Comparison of ENCODE assay signal across 8 cellular contexts in the genomic region with DNA sequence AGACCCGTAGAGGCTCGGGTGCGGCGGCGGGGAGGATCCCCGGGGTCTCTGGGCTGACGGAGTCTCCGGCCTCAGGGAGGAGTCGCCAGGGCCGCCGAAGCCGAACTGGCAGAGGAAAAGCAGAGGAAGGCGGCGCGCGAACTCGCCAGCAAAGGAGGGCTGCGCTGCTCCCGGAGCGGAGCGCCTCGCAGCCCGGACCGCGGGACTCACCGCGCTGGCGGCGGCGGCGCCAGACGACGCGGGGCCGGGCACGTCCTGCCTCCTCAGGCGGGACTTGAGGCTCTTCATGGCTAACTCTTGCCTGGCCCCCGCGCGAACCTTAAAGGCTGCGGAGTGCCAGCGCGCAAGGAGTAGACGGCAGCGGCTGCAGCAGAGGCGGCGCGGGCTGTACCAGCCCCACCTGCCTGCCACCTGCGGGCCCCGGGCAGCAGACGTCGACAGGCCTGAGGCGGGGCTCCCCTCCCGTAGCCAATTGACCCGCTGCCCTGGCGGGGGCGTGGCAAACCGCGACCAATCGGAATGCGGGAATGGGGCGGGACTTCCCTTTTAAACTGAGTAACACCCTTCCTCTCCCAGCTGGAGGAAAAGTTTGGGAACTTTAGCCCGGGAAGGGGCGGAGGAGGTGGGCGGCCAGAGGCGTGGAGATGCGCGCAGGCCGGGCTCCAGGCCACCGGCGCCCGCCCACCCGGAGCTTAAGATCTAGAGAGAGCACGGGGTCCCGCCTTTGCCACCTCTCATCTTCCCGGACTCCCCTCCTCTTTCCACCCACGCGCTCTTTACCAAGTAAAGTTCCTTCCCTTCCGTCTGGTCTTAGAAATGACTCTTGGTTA. TPM values are rescaled to one million over a fixed set of nuclear protein-coding genes. Genes with fewer than 3 reads are reported as not detected.
DNase-seq lines count a peak whose midpoint lies in the region; ATAC-seq and TF ChIP-seq lines count a peak whose summit lies in the region.

Gene UACA (minus strand): TSS at position 439 of the 830 bp plus-strand sequence. CDS start 151 bp downstream, at position 288.

- BruUV-seq in Caco-2 (replicated peaks; lab: Mats Ljungman, UMichigan) = no TSS peak

- CTCF ChIA-PET in Caco-2 (lab: Charles Lee) = interaction anchor here (0.6 to 1.0 kb wide), 3 partner anchors 41 to 804 kb away, joined by 3 to 4 read pairs (median 3); no protein-coding TSS in a partner anchor
- CTCF ChIA-PET in naive thymus-derived CD4-positive, alpha-beta T cell (lab: Charles Lee) = no interaction called here

- TF ChIP-seq CTCF in Caco-2 (IDR thresholded peaks at IDR 0.05; ENCODE audit: insufficient read depth in 1 of 2, low read depth in 1 of 2, low read length in 1 of 2, severe bottlenecking in 1 of 2, unreplicated experiment in 1 of 2) (no peak), fibroblast of pulmonary artery (IDR thresholded peaks at IDR 0.05; ENCODE audit: low read length, missing control alignments) (no peak)

- intact Hi-C loops in Caco-2 (cut with micrococcal nuclease; ENCODE audit: unreplicated experiment) = loop anchor here (1.0 to 2.0 kb wide), 3 partner anchors 17 to 49 kb away; no protein-coding TSS in a partner anchor
- intact Hi-C loops in naive thymus-derived CD4-positive, alpha-beta T cell (cut with micrococcal nuclease) = no loop called here

- no peaks in the 10 kb centered on the region for H3K27me3 ChIP-seq in Caco-2 (replicated peaks; ENCODE audit: control insufficient read depth, insufficient read depth, low read length)
- peaks cover 7 to 23% of the 10 kb centered on the region in 2 donors for H3K27me3 ChIP-seq in naive thymus-derived CD4-positive, alpha-beta T cell (ENCODE audit: control insufficient read depth in 2 of 2, insufficient read depth in 2 of 2, low read length in 2 of 2)

- H3K27ac ChIP-seq in naive thymus-derived CD4-positive, alpha-beta T cell (ENCODE audit: low read depth, low read length) = no peak within 1 kb of the TSS

- no peaks in the 10 kb centered on the region for H3K9me3 Mint-ChIP-seq in Caco-2 (ENCODE audit: unreplicated experiment)
- peaks cover 0 to 3% (median 0%) of the 10 kb centered on the region in 11 donors for H3K9me3 Mint-ChIP-seq in naive thymus-derived CD4-positive, alpha-beta T cell
- H3K9me3 Mint-ChIP-seq in stimulated activated effector memory CD8-positive, alpha-beta T cell treated with anti-CD3 and anti-CD28 coated beads, Interleukin-12 subunit alpha, Interleukin-12 subunit beta, amount 100 ng/mL, for 72 hours = no peaks in the 10 kb centered on the region

- H3K36me3 ChIP-seq in Caco-2 (ENCODE audit: control insufficient read depth, insufficient read depth, low read length) = no peaks in the 10 kb centered on the region
- H3K36me3 ChIP-seq in naive thymus-derived CD4-positive, alpha-beta T cell (ENCODE audit: control insufficient read depth in 2 of 3, insufficient read depth in 3 of 3, low read length in 3 of 3) = no peaks in the 10 kb centered on the region

- no peaks in the 10 kb centered on the region for H3K27me3 Mint-ChIP-seq in Caco-2 (ENCODE audit: insufficient read depth, unreplicated experiment)
- H3K27me3 Mint-ChIP-seq in naive thymus-derived CD4-positive, alpha-beta T cell = peaks cover 39 to 68% (median 46%) of the 10 kb centered on the region in 5 donors

- peak within 1 kb of the TSS; percentile 93 for H3K27ac Mint-ChIP-seq in Caco-2 (ENCODE audit: unreplicated experiment)
- peak within 1 kb of the TSS in 5 of 9 donors; percentile 3 to 78 (median 68) for H3K27ac Mint-ChIP-seq in naive thymus-derived CD4-positive, alpha-beta T cell
- no peak within 1 kb of the TSS for H3K27ac Mint-ChIP-seq in stimulated activated effector memory CD8-positive, alpha-beta T cell treated with anti-CD3 and anti-CD28 coated beads, Interleukin-12 subunit alpha, Interleukin-12 subunit beta, amount 100 ng/mL, for 72 hours

- H3K4me1 ChIP-seq in Caco-2 = peaks cover 54% of the 10 kb centered on the region
- peaks cover 6 to 18% of the 10 kb centered on the region in 2 donors for H3K4me1 ChIP-seq in naive thymus-derived CD4-positive, alpha-beta T cell (ENCODE audit: control insufficient read depth in 2 of 2, insufficient read depth in 2 of 2, low read length in 2 of 2)

- H3K4me3 Mint-ChIP-seq in Caco-2 (ENCODE audit: unreplicated experiment) = peak within 1 kb of the TSS; percentile 89
- H3K4me3 Mint-ChIP-seq in naive thymus-derived CD4-positive, alpha-beta T cell = peak within 1 kb of the TSS; percentile 81 to 97 (median 90)
- H3K4me3 Mint-ChIP-seq in stimulated activated effector memory CD8-positive, alpha-beta T cell treated with anti-CD3 and anti-CD28 coated beads, Interleukin-12 subunit alpha, Interleukin-12 subunit beta, amount 100 ng/mL, for 72 hours = peak within 1 kb of the TSS; percentile 74

- peaks cover 37% of the 10 kb centered on the region for H3K4me1 Mint-ChIP-seq in Caco-2 (ENCODE audit: low read depth, unreplicated experiment)
- H3K4me1 Mint-ChIP-seq in naive thymus-derived CD4-positive, alpha-beta T cell = peaks cover 5 to 25% (median 20%) of the 10 kb centered on the region in 7 donors
- H3K4me1 Mint-ChIP-seq in stimulated activated effector memory CD8-positive, alpha-beta T cell treated with anti-CD3 and anti-CD28 coated beads, Interleukin-12 subunit alpha, Interleukin-12 subunit beta, amount 100 ng/mL, for 72 hours = peaks cover 13% of the 10 kb centered on the region

- no peaks in the 10 kb centered on the region for H3K9me3 ChIP-seq in Caco-2
- no peaks in the 10 kb centered on the region for H3K9me3 ChIP-seq in naive thymus-derived CD4-positive, alpha-beta T cell (ENCODE audit: control insufficient read depth in 2 of 3, low read length in 3 of 3)

- DNase-seq in Caco-2 (peak; percentile 98 to 99), RPMI7951 (ENCODE audit: low read depth) (peak; percentile 97), activated gamma-delta T cell (lab: John Stamatoyannopoulos, UW) (peak; percentile 18), fibroblast of pulmonary artery (ENCODE audit: low read depth) (peak; percentile 97)
- peak; percentile 78 for DNase-seq in Jurkat, Clone E6-1 (ENCODE audit: low read depth, low spot score)
- peak; percentile 45 to 81 (median 59) for DNase-seq in naive thymus-derived CD4-positive, alpha-beta T cell
- peak; percentile 49 to 86 for DNase-seq in stimulated activated effector memory CD8-positive, alpha-beta T cell treated with anti-CD3 and anti-CD28 coated beads, Interleukin-12 subunit alpha, Interleukin-12 subunit beta, amount 100 ng/mL, for 72 hours (ENCODE audit: low spot score in 2 of 2)

- H3K4me3 ChIP-seq in Caco-2 (ENCODE audit: low read depth, low read length) (peak within 1 kb of the TSS; percentile 96), fibroblast of pulmonary artery (replicated peaks; ENCODE audit: low read depth, low read length) (peak within 1 kb of the TSS; percentile 85)
- H3K4me3 ChIP-seq in Jurkat, Clone E6-1 (ENCODE audit: low read length) = peak within 1 kb of the TSS; percentile 60
- H3K4me3 ChIP-seq in naive thymus-derived CD4-positive, alpha-beta T cell (ENCODE audit: low read length) = peak within 1 kb of the TSS; percentile 60

- peak; percentile 90 for ATAC-seq in GM21576 (IDR thresholded peaks at IDR 0.05; ENCODE audit: unreplicated experiment)
- peak; percentile 98 for ATAC-seq in naive thymus-derived CD4-positive, alpha-beta T cell
- ATAC-seq in stimulated activated effector memory CD8-positive, alpha-beta T cell treated with anti-CD3 and anti-CD28 coated beads, Interleukin-12 subunit alpha, Interleukin-12 subunit beta, amount 100 ng/mL, for 72 hours = peak; percentile 96

- POLR2A ChIA-PET in Caco-2 (lab: Charles Lee) = interaction anchor here (0.8 to 1.1 kb wide), 5 partner anchors 9 to 52 kb away, joined by 3 to 6 read pairs (median 3); no protein-coding TSS in a partner anchor
- POLR2A ChIA-PET in naive thymus-derived CD4-positive, alpha-beta T cell (lab: Charles Lee) = no interaction called here

- peaks cover 21% of the 10 kb centered on the region for H3K36me3 Mint-ChIP-seq in Caco-2 (ENCODE audit: insufficient read depth, unreplicated experiment)
- H3K36me3 Mint-ChIP-seq in naive thymus-derived CD4-positive, alpha-beta T cell = no peaks in the 10 kb centered on the region
- H3K36me3 Mint-ChIP-seq in stimulated activated effector memory CD8-positive, alpha-beta T cell treated with anti-CD3 and anti-CD28 coated beads, Interleukin-12 subunit alpha, Interleukin-12 subunit beta, amount 100 ng/mL, for 72 hours = no peaks in the 10 kb centered on the region

RNA-seq across cellular contexts. Expression of gene UACA, which starts in this region (rescaled TPM):
- total RNA-seq in Caco-2 (2022) = 120 and 141 TPM in 2 replicates
- 14.9 TPM for polyA plus RNA-seq in Jurkat, Clone E6-1 (2012; ENCODE audit: insufficient read depth, insufficient read length)
- total RNA-seq in RPMI7951 (2014; rRNA removed; shearing (Covaris generic)) = 47.0 and 56.8 TPM in 2 replicates
- 1 to 10 TPM in 2 of 5 experiments, under 1 TPM in 3; 0.14 to 2.1 (median 0.46) TPM for total RNA-seq in naive thymus-derived CD4-positive, alpha-beta T cell
- under 1 TPM in 1 of 2 donors, not detected in 1; 0.38 TPM for polyA plus RNA-seq in naive thymus-derived CD4-positive, alpha-beta T cell

Comparison
In these comparisons a context has a peak if more than half of its experiments do, and no peak if none do; other contexts are left out.
1. RNA of gene UACA (total RNA-seq): 120 to 141 TPM in Caco-2 and 47.0 to 56.8 TPM in RPMI7951; 0.14 to 2.1 TPM in naive thymus-derived CD4-positive, alpha-beta T cell; every median in the first group is over 10 times any median in the second.
2. DNase-seq: peak in every context shown above with its lines; median percentile 98 in Caco-2; 97 in RPMI7951; 97 in fibroblast of pulmonary artery; 78 in Jurkat, Clone E6-1; 68 in stimulated activated effector memory CD8-positive, alpha-beta T cell treated with anti-CD3 and anti-CD28 coated beads, Interleukin-12 subunit alpha, Interleukin-12 subunit beta, amount 100 ng/mL, for 72 hours; 59 in naive thymus-derived CD4-positive, alpha-beta T cell; 18 in activated gamma-delta T cell.
3. Peak in every context shown above with its lines, with median percentiles within 50 percentile points of each other: H3K4me3 ChIP-seq, H3K4me3 Mint-ChIP-seq and ATAC-seq.